In genomic region chr2:181183878-181184553, GRCh38 we compare ENCODE assay signal across 11 cellular contexts.
A peak's percentile ranks its signal among the peaks of the same experiment; 100 is the strongest.
DNase-seq lines count a peak whose midpoint lies in the region; ATAC-seq, FAIRE-seq and TF ChIP-seq lines count a peak whose summit lies in the region.
"Had no signal": no experiment of that assay in that cellular context is flagged by ENCODE, and none has a peak within 500 bp of the region (broad histone marks: within the 10 kb centered on the region; RNA-seq: fewer than 3 reads in every experiment).

No MANE protein-coding gene starts in this region.

- ATAC-seq in GM19467 (IDR thresholded peaks at IDR 0.05; ENCODE audit: unreplicated experiment) (peak; percentile 94), HG03103 (IDR thresholded peaks at IDR 0.05; ENCODE audit: low read depth, unreplicated experiment) (peak; percentile 100)
- no peak for ATAC-seq in activated CD4-positive, CD25-positive, alpha-beta regulatory T cell treated with anti-CD3 and anti-CD28 coated beads, Interleukin-2, amount 50 U/mL, for 24 hours

- H3K36me3 ChIP-seq in GM06990 (ENCODE audit: control insufficient read depth, insufficient read depth, low read length): no peaks in the 10 kb centered on the region
- H3K36me3 ChIP-seq: thoracic aorta had no signal

- no peak overlapping the region for H3K27ac ChIP-seq in coronary artery
- H3K27ac ChIP-seq: thoracic aorta had no signal

- no peaks in the 10 kb centered on the region for H3K27me3 ChIP-seq in GM06990 (replicated peaks; ENCODE audit: control insufficient read depth, insufficient read depth, low read length)

- DNase-seq in GM06990 (ENCODE audit: extremely low read depth, insufficient read length): peak; percentile 50
- DNase-seq in RPMI8226: peak; percentile 71
- no peak for DNase-seq in coronary artery (ENCODE audit: low spot score)
- DNase-seq in H54 (ENCODE audit: insufficient read length, low spot score): no peak
- no peak for DNase-seq in stimulated activated CD4-positive, alpha-beta T cell treated with anti-CD3 and anti-CD28 coated beads, Interleukin-12 subunit alpha, Interleukin-12 subunit beta, amount 100 ng/mL, for 4 hours
- DNase-seq: islet precursor cell, T1000 had no signal

- TF ChIP-seq CTCF in GM06990 (IDR thresholded peaks at IDR 0.05; ENCODE audit: insufficient read depth, low read length, poor library complexity, severe bottlenecking) (no peak), coronary artery (IDR thresholded peaks at IDR 0.05) (no peak)

- TF ChIP-seq POLR2A in H54 (IDR thresholded peaks at IDR 0.05; ENCODE audit: low read depth, low read length): no peak

- FAIRE-seq in H54 (lab: Jason Lieb, UNC): no peak

- H3K4me3 ChIP-seq in GM06990 (replicated peaks; ENCODE audit: low read depth, low read length): no peak overlapping the region
- no peak overlapping the region for H3K4me3 ChIP-seq in coronary artery
- H3K4me3 ChIP-seq: thoracic aorta had no signal

Comparison
In these comparisons a context has a peak if more than half of its experiments do, and no peak if none do; other contexts are left out.
1. DNase-seq: peak in GM06990 (single experiment) and RPMI8226 (single experiment); none in coronary artery (single experiment), H54 (single experiment) and stimulated activated CD4-positive, alpha-beta T cell treated with anti-CD3 and anti-CD28 coated beads, Interleukin-12 subunit alpha, Interleukin-12 subunit beta, amount 100 ng/mL, for 4 hours (single experiment).
2. ATAC-seq: peak in GM19467 (single experiment) and HG03103 (single experiment); none in activated CD4-positive, CD25-positive, alpha-beta regulatory T cell treated with anti-CD3 and anti-CD28 coated beads, Interleukin-2, amount 50 U/mL, for 24 hours (0 of 2).